1 cellular context compared by ENCODE assay signal in genomic region chr6:43242908-43243648, GRCh38.
TF ChIP-seq lines count a peak whose summit lies in the region.

TTBK1 (plus strand) TSS chr6:43243481; CDS start chr6:43246661, 3,180 bp downstream.

TF ChIP-seq in K562, 482 proteins besides CTCF, POLR2A, EP300 and RAD21 (continued from another document):
- TF ChIP-seq CREB1 (IDR thresholded peaks at IDR 0.05) (peak; percentile 94), CREB1 (CRISPR knock-in tag; IDR thresholded peaks at IDR 0.05) (peak; percentile 93), KDM1A (IDR thresholded peaks at IDR 0.05) (peak; percentile 83 to 89), CREM (IDR thresholded peaks at IDR 0.05; ENCODE audit: low read depth) (peak; percentile 95), ZNF165 (CRISPR knock-in tag; IDR thresholded peaks at IDR 0.05; ENCODE audit: borderline replicate concordance) (no peak), CTBP1 (IDR thresholded peaks at IDR 0.05; ENCODE audit: borderline replicate concordance) (peak; percentile 93), POLR2AphosphoS2 (IDR thresholded peaks at IDR 0.05; ENCODE audit: low read length) (no peak), RCOR1 (IDR thresholded peaks at IDR 0.05; ENCODE audit: borderline replicate concordance in 1 of 2, low read depth in 2 of 2, low read length in 2 of 2) (peak in 1 of 2 experiments; percentile 94; a peak in 2 of 4 replicates), ZNF12 (CRISPR knock-in tag; IDR thresholded peaks at IDR 0.05) (no peak), ZNF407 (IDR thresholded peaks at IDR 0.05; ENCODE audit: low read depth) (no peak), ZNF740 (CRISPR knock-in tag; IDR thresholded peaks at IDR 0.05) (0 out of 2 replicates have a peak, but pooled peaks have one; percentile 20), ZNF740 (tag; IDR thresholded peaks at IDR 0.05) (no peak), TFAP4 (CRISPR knock-in tag; IDR thresholded peaks at IDR 0.05; ENCODE audit: borderline replicate concordance) (no peak; the same call in 1 of the 2 replicates), ZBTB12 (CRISPR knock-in tag; IDR thresholded peaks at IDR 0.05) (peak; percentile 33; the same call in 1 of the 2 replicates), SMARCC2 (IDR thresholded peaks at IDR 0.05; ENCODE audit: low read depth) (no peak), ZNF143 (CRISPR knock-in tag; IDR thresholded peaks at IDR 0.05) (peak; percentile 81), RUNX1 (IDR thresholded peaks at IDR 0.05; ENCODE audit: low read depth) (no peak), FOXM1 (IDR thresholded peaks at IDR 0.05; ENCODE audit: low read depth) (no peak), FOXM1 (CRISPR knock-in tag; IDR thresholded peaks at IDR 0.05; ENCODE audit: low read depth) (no peak), ZKSCAN8 (CRISPR knock-in tag; IDR thresholded peaks at IDR 0.05) (no peak), MCM3 (IDR thresholded peaks at IDR 0.05) (0 out of 2 replicates have a peak, but pooled peaks have one; percentile 57), MTA3 (IDR thresholded peaks at IDR 0.05; ENCODE audit: borderline replicate concordance) (peak; percentile 66; the same call in 1 of the 2 replicates), ATF1 (CRISPR knock-in tag; IDR thresholded peaks at IDR 0.05) (peak; percentile 45), ATF1 (tag; IDR thresholded peaks at IDR 0.05) (peak; percentile 92), ZNF316 (IDR thresholded peaks at IDR 0.05) (no peak), RREB1 (CRISPR knock-in tag; IDR thresholded peaks at IDR 0.05) (peak; percentile 100), BRF2 (IDR thresholded peaks at IDR 0.05; ENCODE audit: borderline replicate concordance, insufficient read depth, insufficient read length) (no peak)
